38 cellular contexts compared by ENCODE assay signal in the genomic region with DNA sequence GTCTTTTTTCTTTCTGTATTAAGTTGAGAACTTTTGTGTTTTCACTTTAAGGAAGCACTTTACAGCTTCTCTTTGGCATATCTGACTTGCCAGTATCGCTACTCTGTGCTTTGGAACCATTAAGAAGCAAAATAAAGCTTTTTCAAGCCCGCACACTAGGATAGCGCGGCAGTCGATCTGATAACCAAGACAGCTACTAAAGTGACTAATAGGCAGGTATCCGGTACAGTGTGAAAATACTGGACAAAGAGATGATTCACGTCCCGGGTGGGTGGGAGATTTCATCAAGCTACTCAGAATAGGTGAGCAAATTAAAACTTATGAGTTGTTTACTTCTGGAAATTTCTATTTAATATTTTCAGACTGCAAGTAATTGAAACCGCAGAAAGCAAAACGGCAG. TPM values are rescaled to one million over a fixed set of nuclear protein-coding genes. Genes with fewer than 3 reads are reported as not detected.
"Had no signal": no experiment of that assay in that cellular context is flagged by ENCODE, and none has a peak within 500 bp of the region (broad histone marks: within the 10 kb centered on the region; RNA-seq: fewer than 3 reads in every experiment).

No MANE protein-coding gene starts in this region.

- DNase-seq: Karpas-422, Kasumi-1, MG63, MM.1S, MV-4-11, NCI-H1048, NCI-H1092, NCI-H1092 treated with DMSO at 0.1 percent for 48 hours, NCI-H1105, NCI-H1105 treated with DMSO at 0.1 percent for 48 hours, NCI-H1417, NCI-H1417 treated with DMSO at 0.1 percent for 48 hours, NCI-H1436, NCI-H1436 treated with DMSO at 0.1 percent for 48 hours, NCI-H146, NCI-H1694, NCI-H1694 treated with DMSO at 0.1 percent for 48 hours, NCI-H187, NCI-H187 treated with DMSO at 0.1 percent for 48 hours, NCI-H1930, NCI-H2029, NCI-H2029 treated with DMSO at 0.1 percent for 48 hours, NCI-H2081, NCI-H2081 treated with DMSO at 0.1 percent for 48 hours, NCI-H2107, NCI-H2171, NCI-H2171 treated with DMSO at 0.1 percent for 48 hours, NCI-H2227 treated with DMSO at 0.1 percent for 48 hours, NCI-H226, NCI-H345, NCI-H446, NCI-H446 treated with DMSO at 0.1 percent for 48 hours, NCI-H510A had no signal

- H3K27ac ChIP-seq: KMS-11 had no signal

- H3K9me3 ChIP-seq: MG63 had no signal

- H3K36me3 ChIP-seq: MG63 had no signal

- H3K27me3 ChIP-seq: MG63 had no signal

- H3K4me3 ChIP-seq: MG63 had no signal

RNA-seq across cellular contexts. Expression of gene SHISA6, which starts 53.8 kb away (rescaled TPM):
- total RNA-seq: LHCN-M2, M059J, MCF 10A, NCI-H460 had no signal
